Comparison of ENCODE assay signal across 1 cellular context in the genomic region with DNA sequence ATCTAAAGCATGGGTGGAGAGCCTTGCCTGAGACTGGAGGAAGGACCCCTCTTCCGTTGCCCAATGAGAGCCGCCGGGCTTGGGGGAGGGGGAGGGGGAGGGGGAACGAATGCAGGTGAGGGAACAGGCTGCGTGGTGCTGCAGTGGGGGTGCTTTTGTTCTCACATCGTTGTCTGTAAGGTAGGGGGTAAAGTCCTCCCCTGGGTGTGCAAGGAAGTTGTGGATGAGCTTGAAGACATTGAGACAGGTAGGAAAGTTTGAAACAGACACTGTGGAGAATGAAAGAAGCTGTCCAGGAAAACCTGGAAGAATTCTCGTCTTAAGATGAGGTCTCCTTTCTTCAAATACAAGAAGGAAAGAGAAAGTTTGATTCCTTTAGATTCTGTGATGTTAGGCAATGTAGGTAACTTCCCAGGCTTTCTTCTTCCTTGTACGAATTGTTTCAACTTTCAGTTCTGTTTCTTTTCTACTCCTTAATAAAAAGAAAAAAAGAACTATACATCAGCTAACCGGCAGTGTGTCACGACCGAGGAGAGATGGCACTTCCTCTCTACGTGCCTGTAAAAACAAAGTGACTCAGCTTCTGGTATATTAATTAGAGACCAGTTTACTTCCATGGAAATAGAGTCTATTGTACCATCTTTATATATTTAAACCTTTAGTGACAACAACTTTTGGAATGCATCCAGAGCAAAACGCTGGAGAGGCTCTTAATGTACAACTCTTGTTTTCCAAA.
TF ChIP-seq lines count a peak whose summit lies in the region.

No MANE protein-coding gene starts in this region.

TF ChIP-seq in HEK293, 187 proteins besides CTCF, POLR2A, EP300 and RAD21 (continued from another document):
- TF ChIP-seq ZBTB6 (tag by site-specific recombination; IDR thresholded peaks at IDR 0.05) (no peak), HOXA7 (CRISPR knock-in tag; IDR thresholded peaks at IDR 0.05; ENCODE audit: borderline replicate concordance) (no peak), ZNF24 (tag by site-specific recombination; IDR thresholded peaks at IDR 0.05) (peak; percentile 89), OVOL3 (tag by site-specific recombination; IDR thresholded peaks at IDR 0.05) (no peak), ZNF426 (tag by site-specific recombination; IDR thresholded peaks at IDR 0.05) (no peak), PBX3 (CRISPR knock-in tag; IDR thresholded peaks at IDR 0.05) (no peak), PRDM1 (tag by site-specific recombination; IDR thresholded peaks at IDR 0.05) (peak; percentile 31; the same call in 1 of the 2 replicates), GLIS1 (tag by site-specific recombination; IDR thresholded peaks at IDR 0.05) (peak; percentile 57), ZNF114 (tag by site-specific recombination; IDR thresholded peaks at IDR 0.05) (no peak), ZNF544 (tag by site-specific recombination; IDR thresholded peaks at IDR 0.05) (no peak), ZBTB8A (tag by site-specific recombination; IDR thresholded peaks at IDR 0.05) (no peak), OSR2 (tag by site-specific recombination; IDR thresholded peaks at IDR 0.05) (no peak), YY1 (tag by site-specific recombination; IDR thresholded peaks at IDR 0.05) (no peak), SETDB1 (IDR thresholded peaks at IDR 0.05; ENCODE audit: insufficient read length, low read length) (no peak), ZNF214 (tag by site-specific recombination; IDR thresholded peaks at IDR 0.05; ENCODE audit: borderline replicate concordance) (no peak), ZNF335 (tag by site-specific recombination; conservative IDR thresholded peaks at IDR 0.05) (peak; percentile 42; the same call in 1 of the 2 replicates), WT1 (tag by site-specific recombination; IDR thresholded peaks at IDR 0.05) (no peak), SP7 (tag by site-specific recombination; IDR thresholded peaks at IDR 0.05) (no peak), ZNF629 (tag by site-specific recombination; IDR thresholded peaks at IDR 0.05) (peak; percentile 13; the same call in 1 of the 2 replicates), ZNF600 (tag by site-specific recombination; IDR thresholded peaks at IDR 0.05) (peak; percentile 43; the same call in 1 of the 2 replicates), BCL6B (tag by site-specific recombination; IDR thresholded peaks at IDR 0.05) (peak; percentile 94), ZNF837 (tag by site-specific recombination; IDR thresholded peaks at IDR 0.05) (no peak), ZNF558 (tag by site-specific recombination; IDR thresholded peaks at IDR 0.05) (no peak), ZNF184 (tag by site-specific recombination; IDR thresholded peaks at IDR 0.05) (no peak), GLIS2 (tag by site-specific recombination; IDR thresholded peaks at IDR 0.05) (0 out of 2 replicates have a peak, but pooled peaks have one; percentile 16), ZNF549 (tag by site-specific recombination; IDR thresholded peaks at IDR 0.05) (no peak), ZNF133 (tag by site-specific recombination; IDR thresholded peaks at IDR 0.05) (no peak), IKZF3 (tag by site-specific recombination; IDR thresholded peaks at IDR 0.05) (no peak), ZNF112 (tag by site-specific recombination; IDR thresholded peaks at IDR 0.05) (no peak)
- TF ChIP-seq, protein P1, sequence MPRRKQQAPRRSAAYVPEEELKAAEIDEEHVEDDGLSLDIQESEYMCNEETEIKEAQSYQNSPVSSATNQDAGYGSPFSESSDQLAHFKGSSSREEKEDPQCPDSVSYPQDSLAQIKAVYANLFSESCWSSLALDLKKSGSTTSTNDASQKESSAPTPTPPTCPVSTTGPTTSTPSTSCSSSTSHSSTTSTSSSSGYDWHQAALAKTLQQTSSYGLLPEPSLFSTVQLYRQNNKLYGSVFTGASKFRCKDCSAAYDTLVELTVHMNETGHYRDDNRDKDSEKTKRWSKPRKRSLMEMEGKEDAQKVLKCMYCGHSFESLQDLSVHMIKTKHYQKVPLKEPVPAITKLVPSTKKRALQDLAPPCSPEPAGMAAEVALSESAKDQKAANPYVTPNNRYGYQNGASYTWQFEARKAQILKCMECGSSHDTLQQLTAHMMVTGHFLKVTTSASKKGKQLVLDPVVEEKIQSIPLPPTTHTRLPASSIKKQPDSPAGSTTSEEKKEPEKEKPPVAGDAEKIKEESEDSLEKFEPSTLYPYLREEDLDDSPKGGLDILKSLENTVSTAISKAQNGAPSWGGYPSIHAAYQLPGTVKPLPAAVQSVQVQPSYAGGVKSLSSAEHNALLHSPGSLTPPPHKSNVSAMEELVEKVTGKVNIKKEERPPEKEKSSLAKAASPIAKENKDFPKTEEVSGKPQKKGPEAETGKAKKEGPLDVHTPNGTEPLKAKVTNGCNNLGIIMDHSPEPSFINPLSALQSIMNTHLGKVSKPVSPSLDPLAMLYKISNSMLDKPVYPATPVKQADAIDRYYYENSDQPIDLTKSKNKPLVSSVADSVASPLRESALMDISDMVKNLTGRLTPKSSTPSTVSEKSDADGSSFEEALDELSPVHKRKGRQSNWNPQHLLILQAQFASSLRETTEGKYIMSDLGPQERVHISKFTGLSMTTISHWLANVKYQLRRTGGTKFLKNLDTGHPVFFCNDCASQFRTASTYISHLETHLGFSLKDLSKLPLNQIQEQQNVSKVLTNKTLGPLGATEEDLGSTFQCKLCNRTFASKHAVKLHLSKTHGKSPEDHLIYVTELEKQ (tag by site-specific recombination; IDR thresholded peaks at IDR 0.05; ENCODE audit: borderline replicate concordance) = no peak
- TF ChIP-seq, protein P2, sequence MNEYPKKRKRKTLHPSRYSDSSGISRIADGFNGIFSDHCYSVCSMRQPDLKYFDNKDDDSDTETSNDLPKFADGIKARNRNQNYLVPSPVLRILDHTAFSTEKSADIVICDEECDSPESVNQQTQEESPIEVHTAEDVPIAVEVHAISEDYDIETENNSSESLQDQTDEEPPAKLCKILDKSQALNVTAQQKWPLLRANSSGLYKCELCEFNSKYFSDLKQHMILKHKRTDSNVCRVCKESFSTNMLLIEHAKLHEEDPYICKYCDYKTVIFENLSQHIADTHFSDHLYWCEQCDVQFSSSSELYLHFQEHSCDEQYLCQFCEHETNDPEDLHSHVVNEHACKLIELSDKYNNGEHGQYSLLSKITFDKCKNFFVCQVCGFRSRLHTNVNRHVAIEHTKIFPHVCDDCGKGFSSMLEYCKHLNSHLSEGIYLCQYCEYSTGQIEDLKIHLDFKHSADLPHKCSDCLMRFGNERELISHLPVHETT (tag by site-specific recombination; IDR thresholded peaks at IDR 0.05) = no peak
